ENCODE assay signal across 18 cellular contexts in genomic region chr13:50682966-50683365, GRCh38.
DNase-seq lines count a peak whose midpoint lies in the region; ATAC-seq, FAIRE-seq and TF ChIP-seq lines count a peak whose summit lies in the region.
"Had no signal": no experiment of that assay in that cellular context is flagged by ENCODE, and none has a peak within 500 bp of the region (broad histone marks: within the 10 kb centered on the region; RNA-seq: fewer than 3 reads in every experiment).

No MANE protein-coding gene starts in this region.

- DNase-seq in COLO829 (ENCODE audit: low spot score) (peak; percentile 40), medulla oblongata (ENCODE audit: extremely low spot score) (peak; percentile 85), superior temporal gyrus (ENCODE audit: extremely low spot score) (peak; percentile 85), left cardiac atrium (no peak), HepG2 (ENCODE audit: low spot score) (no peak), epidermal melanocyte (ENCODE audit: insufficient read length, low spot score) (no peak)
- DNase-seq: DMS79 treated with DMSO at 0.1 percent for 48 hours, Kasumi-1, MG63, NCI-H1092, NCI-H1436 treated with DMSO at 0.1 percent for 48 hours, NCI-H2029, NCI-H345, NCI-H524 treated with DMSO at 0.1 percent for 48 hours, PC-3 had no signal

- ATAC-seq in GM21619 (IDR thresholded peaks at IDR 0.05; ENCODE audit: unreplicated experiment) = no peak
- no peak for ATAC-seq in left cardiac atrium
- ATAC-seq in HepG2 = no peak
- ATAC-seq: PC-3 had no signal

- TF ChIP-seq CTCF in HepG2 (CRISPR knock-in tag; IDR thresholded peaks at IDR 0.05) = no peak

- no peaks in the 10 kb centered on the region for H4K20me1 ChIP-seq in HepG2 (ENCODE audit: insufficient read depth, low read length)

- no peak overlapping the region for H2AFZ ChIP-seq in HepG2 (ENCODE audit: low read length)

- no peak for TF ChIP-seq EP300 in HepG2 (IDR thresholded peaks at IDR 0.05; ENCODE audit: low read depth in 2 of 2, low read length in 2 of 2)
- TF ChIP-seq EP300 in HepG2 (CRISPR knock-in tag; IDR thresholded peaks at IDR 0.05; ENCODE audit: borderline replicate concordance) = no peak

- CTCF ChIA-PET in HepG2 (lab: Yijun Ruan, JAX; ENCODE audit: low intra/inter-chr PET ratio, low total read pairs) = no interaction called here

- POLR2A ChIA-PET in HepG2 (lab: Yijun Ruan, JAX) = no interaction called here

- no peaks in the 10 kb centered on the region for H3K4me1 ChIP-seq in HepG2 (ENCODE audit: insufficient read depth, low read length)

- no TSS peak for BruUV-seq in HepG2 (replicated peaks; lab: Mats Ljungman, UMichigan)

- intact Hi-C loops in left cardiac atrium (cut with DNase I) = no loop called here
- intact Hi-C loops in HepG2 (cut with micrococcal nuclease; ENCODE audit: unreplicated experiment) = no loop called here

- in situ Hi-C loops in HepG2 (cut with HindIII; ENCODE audit: extremely low pct_ligation_motif_present, low pct_unique_long_range_greater_than_20kb) = no loop called here

- H3K79me2 ChIP-seq in HepG2 (ENCODE audit: insufficient read depth, low read length) = no peaks in the 10 kb centered on the region

- no peaks in the 10 kb centered on the region for H3K27me3 ChIP-seq in HepG2 (ENCODE audit: control insufficient read depth in 1 of 2, insufficient read depth in 2 of 2, low read length in 2 of 2)
- H3K27me3 ChIP-seq: MG63 had no signal

- WGBS in HepG2 (ENCODE audit: low lambda C conversion rate) = 94% methylated on average over 2 of the region's 2 CpGs

- H3K4me3 ChIP-seq in HepG2 (replicated peaks in 1 of 3; ENCODE audit: insufficient read depth in 1 of 3, low read depth in 2 of 3, low read length in 3 of 3) = no peak overlapping the region
- H3K4me3 ChIP-seq: MG63 had no signal

- H3K27ac ChIP-seq in cingulate gyrus (ENCODE audit: low read depth, low read length) = peak overlapping the region; percentile 87
- H3K27ac ChIP-seq in HepG2 (ENCODE audit: extremely low read length, insufficient read depth, low read length) = no peak overlapping the region
- H3K27ac ChIP-seq: C4-2B had no signal

- no peak for TF ChIP-seq RAD21 in HepG2 (CRISPR knock-in tag; IDR thresholded peaks at IDR 0.05)

- no peak for TF ChIP-seq POLR2A in HepG2 (IDR thresholded peaks at IDR 0.05; ENCODE audit: insufficient read depth in 1 of 2, low read depth in 2 of 2, low read length in 2 of 2)

- H3K36me3 ChIP-seq in HepG2 (replicated peaks in 1 of 2; ENCODE audit: control insufficient read depth in 1 of 2, insufficient read depth in 2 of 2, low read length in 2 of 2) = no peaks in the 10 kb centered on the region; a peak in 1 of 5 replicates
- H3K36me3 ChIP-seq: MG63 had no signal

- H3K9me3 ChIP-seq in HepG2 (ENCODE audit: low read length) = no peaks in the 10 kb centered on the region
- H3K9me3 ChIP-seq: MG63 had no signal

- no peak overlapping the region for H3K9ac ChIP-seq in HepG2 (ENCODE audit: insufficient read depth, low read depth, low read length)

- FAIRE-seq in HepG2 (lab: Jason Lieb, UNC) = no peak

- H3K4me2 ChIP-seq in HepG2 (ENCODE audit: low read depth, low read length) = no peak overlapping the region

TF ChIP-seq in HepG2, 621 proteins besides CTCF, POLR2A, EP300 and RAD21:
- TF ChIP-seq TIGD3 (CRISPR knock-in tag; IDR thresholded peaks at IDR 0.05; ENCODE audit: borderline replicate concordance) (no peak), DMAP1 (CRISPR knock-in tag; IDR thresholded peaks at IDR 0.05) (no peak), TEF (CRISPR knock-in tag; IDR thresholded peaks at IDR 0.05) (no peak)

Comparison
In these comparisons a context has a peak if more than half of its experiments do, and no peak if none do; other contexts are left out.
1. DNase-seq: peak in COLO829 (single experiment), medulla oblongata (single experiment) and superior temporal gyrus (single experiment); none in left cardiac atrium (single experiment), HepG2 (single experiment) and epidermal melanocyte (single experiment).